23 cellular contexts compared by ENCODE assay signal in genomic region chr6:134691180-134691579, GRCh38.
DNase-seq lines count a peak whose midpoint lies in the region; ATAC-seq and TF ChIP-seq lines count a peak whose summit lies in the region.
"Had no signal": no experiment of that assay in that cellular context is flagged by ENCODE, and none has a peak within 500 bp of the region (broad histone marks: within the 10 kb centered on the region; RNA-seq: fewer than 3 reads in every experiment).

No MANE protein-coding gene starts in this region.

- no peak for TF ChIP-seq RAD21 in SK-N-SH (IDR thresholded peaks at IDR 0.05; ENCODE audit: low read length)

- peak; percentile 65 for ATAC-seq in SK-N-SH treated with all-trans-retinoic acid at 6 μM for 48 hours
- ATAC-seq in stimulated activated naive CD8-positive, alpha-beta T cell treated with anti-CD3 and anti-CD28 coated beads, Interleukin-15, Interleukin-2, amounts not matched to agents 100 U/mL and 50 U/mL, for 24 hours, result no peak
- ATAC-seq: PC-3, T-cell had no signal

- in situ Hi-C loops in brain microvascular endothelial cell (cut with HindIII; ENCODE audit: low pct_ligation_motif_present, low sequenced_read_pairs), result no loop called here

- H3K4me3 ChIP-seq in SK-N-SH (ENCODE audit: low read depth in 2 of 2, low read length in 1 of 2) (no peak overlapping the region), HEK293 (ENCODE audit: low read depth, low read length) (no peak overlapping the region), brain microvascular endothelial cell (ENCODE audit: low read depth, low read length) (no peak overlapping the region)
- H3K4me3 ChIP-seq: BLaER1 treated with 17β-estradiol and CSF1 and Interleukin-3, amounts not matched to agents 10 nM and 100 nM had no signal

- H3K4me1 ChIP-seq in SK-N-SH (ENCODE audit: control insufficient read depth in 1 of 2, insufficient read depth in 2 of 2, low read depth in 1 of 2, low read length in 1 of 2), result peaks cover 0 to 13% of the 10 kb centered on the region in 2 experiments; a peak in 2 of 4 replicates
- H3K4me1 ChIP-seq in HEK293 (ENCODE audit: control insufficient read depth, insufficient read depth, low read length), result no peaks in the 10 kb centered on the region
- H3K4me1 ChIP-seq: BLaER1 treated with 17β-estradiol and CSF1 and Interleukin-3, amounts not matched to agents 10 nM and 100 nM had no signal

- no peaks in the 10 kb centered on the region for H3K27me3 ChIP-seq in SK-N-SH (ENCODE audit: insufficient read depth)
- no peaks in the 10 kb centered on the region for H3K27me3 ChIP-seq in brain microvascular endothelial cell (replicated peaks)
- H3K27me3 ChIP-seq: BLaER1 treated with 17β-estradiol and CSF1 and Interleukin-3, amounts not matched to agents 10 nM and 100 nM had no signal

- no peak overlapping the region for H3K4me2 ChIP-seq in SK-N-SH
- H3K4me2 ChIP-seq: BLaER1 treated with 17β-estradiol and CSF1 and Interleukin-3, amounts not matched to agents 10 nM and 100 nM had no signal

- no peak overlapping the region for H3K9ac ChIP-seq in SK-N-SH
- H3K9ac ChIP-seq: BLaER1 treated with 17β-estradiol and CSF1 and Interleukin-3, amounts not matched to agents 10 nM and 100 nM had no signal

- no peak overlapping the region for H2AFZ ChIP-seq in SK-N-SH (ENCODE audit: low read depth)

- DNase-seq in SK-N-SH (no peak), brain microvascular endothelial cell (peak; percentile 52), SW 1271 (lab: John Stamatoyannopoulos, UW) (no peak), COLO829 (ENCODE audit: low spot score) (no peak)
- no peak for DNase-seq in stimulated activated naive CD8-positive, alpha-beta T cell treated with anti-CD3 and anti-CD28 coated beads, Interleukin-15, Interleukin-2, amounts not matched to agents 100 U/mL and 50 U/mL, for 24 hours
- DNase-seq: 8988T; ACHN; CD4-positive, alpha-beta T cell; COR-L47; KBM-7; MV-4-11; NCI-H1694; NCI-H2107; NCI-H446 treated with DMSO at 0.1 percent for 48 hours; NCI-H526; NCI-H82; NK-92 treated with Interleukin-12 subunit alpha and Interleukin-12 subunit beta, amount 100 ng/mL, for 24 hours; PC-3; T-cell had no signal

- H4K20me1 ChIP-seq in SK-N-SH (ENCODE audit: insufficient read depth), result no peaks in the 10 kb centered on the region
- H4K20me1 ChIP-seq: BLaER1 treated with 17β-estradiol and CSF1 and Interleukin-3, amounts not matched to agents 10 nM and 100 nM had no signal

- H3K79me2 ChIP-seq in SK-N-SH (ENCODE audit: insufficient read depth), result no peaks in the 10 kb centered on the region

- CTCF ChIA-PET in SK-N-SH (lab: Yijun Ruan, JAX), result interaction anchor here (1.3 to 2.8 kb wide), 2 partner anchors 17 to 50 kb away, joined by 4 to 10 read pairs; no protein-coding TSS in a partner anchor
- CTCF ChIA-PET in HEK293 (lab: Yijun Ruan, JAX), result interaction anchor here (0.6 kb wide), 1 partner anchor 32 kb away, joined by 3 read pairs; no protein-coding TSS in a partner anchor

- TF ChIP-seq EP300 in SK-N-SH (IDR thresholded peaks at IDR 0.05; ENCODE audit: borderline replicate concordance in 1 of 2, low read depth in 1 of 2, low read length in 1 of 2), result no peak

- POLR2A ChIA-PET in SK-N-SH (lab: Yijun Ruan, JAX) (no interaction called here), HEK293 (lab: Yijun Ruan, JAX) (interaction anchor here (0.7 kb wide), 2 partner anchors 66 to 739 kb away, joined by 3 to 8 read pairs; no protein-coding TSS in a partner anchor)

- 61% methylated on average over 2 of the region's 2 CpGs for WGBS in SK-N-SH (ENCODE audit: low lambda C conversion rate)

- no peaks in the 10 kb centered on the region for H3F3A ChIP-seq in SK-N-SH (replicated peaks; ENCODE audit: insufficient read depth)

- H3K9me2 ChIP-seq in SK-N-SH, result no peaks in the 10 kb centered on the region

- H3K9me3 ChIP-seq in SK-N-SH (no peaks in the 10 kb centered on the region), HEK293 (ENCODE audit: control insufficient read depth, insufficient read depth, low read depth, low read length) (no peaks in the 10 kb centered on the region)
- H3K9me3 ChIP-seq: BLaER1 treated with 17β-estradiol and CSF1 and Interleukin-3, amounts not matched to agents 10 nM and 100 nM had no signal

- no peak for TF ChIP-seq CTCF in SK-N-SH (IDR thresholded peaks at IDR 0.05)
- TF ChIP-seq CTCF in HEK293 (tag by site-specific recombination; IDR thresholded peaks at IDR 0.05), result no peak
- TF ChIP-seq CTCF in brain microvascular endothelial cell (IDR thresholded peaks at IDR 0.05; ENCODE audit: low read depth, low read length, missing control alignments), result peak; percentile 24

- H3K27ac ChIP-seq in SK-N-SH (ENCODE audit: low read depth in 2 of 2, low read length in 1 of 2), result no peak overlapping the region
- H3K27ac ChIP-seq in HEK293 (ENCODE audit: extremely low read depth, low read depth, low read length), result no peak overlapping the region
- H3K27ac ChIP-seq in brain microvascular endothelial cell, result no peak overlapping the region
- H3K27ac ChIP-seq in temporal lobe (ENCODE audit: low read depth, low read length), result peak overlapping the region; percentile 61
- H3K27ac ChIP-seq: BLaER1 treated with 17β-estradiol and CSF1 and Interleukin-3, amounts not matched to agents 10 nM and 100 nM had no signal

- H3K36me3 ChIP-seq in SK-N-SH (replicated peaks in 1 of 2; ENCODE audit: control insufficient read depth in 1 of 2, insufficient read depth in 2 of 2, low read length in 1 of 2) (no peaks in the 10 kb centered on the region), HEK293 (ENCODE audit: control insufficient read depth in 2 of 2, insufficient read depth in 1 of 2, low read length in 2 of 2) (no peaks in the 10 kb centered on the region), brain microvascular endothelial cell (replicated peaks) (no peaks in the 10 kb centered on the region)
- H3K36me3 ChIP-seq: BLaER1 treated with 17β-estradiol and CSF1 and Interleukin-3, amounts not matched to agents 10 nM and 100 nM had no signal

TF ChIP-seq in SK-N-SH treated with all-trans-retinoic acid at 6 μM for 48 hours, 23 proteins besides CTCF, POLR2A, EP300 and RAD21 (continues in another document):
- no peak for TF ChIP-seq GLIS3 (CRISPR knock-in tag; IDR thresholded peaks at IDR 0.05)
- no peak for TF ChIP-seq CREB5 (CRISPR knock-in tag; IDR thresholded peaks at IDR 0.05; ENCODE audit: low read depth)
- TF ChIP-seq PPARA (CRISPR knock-in tag; IDR thresholded peaks at IDR 0.05; ENCODE audit: borderline replicate concordance), result no peak
- TF ChIP-seq ZNF8 (CRISPR knock-in tag; IDR thresholded peaks at IDR 0.05), result no peak
- no peak for TF ChIP-seq ZC3H10 (CRISPR knock-in tag; IDR thresholded peaks at IDR 0.05)
- TF ChIP-seq TCF4 (CRISPR knock-in tag; IDR thresholded peaks at IDR 0.05; ENCODE audit: borderline replicate concordance), result no peak
- TF ChIP-seq CSDC2 (CRISPR knock-in tag; IDR thresholded peaks at IDR 0.05), result no peak

TF ChIP-seq in SK-N-SH, 30 proteins besides CTCF, POLR2A, EP300 and RAD21 (continues in another document):
- no peak for TF ChIP-seq SIN3A (IDR thresholded peaks at IDR 0.05; ENCODE audit: borderline replicate concordance, low read depth, low read length)
- TF ChIP-seq, protein P1, sequence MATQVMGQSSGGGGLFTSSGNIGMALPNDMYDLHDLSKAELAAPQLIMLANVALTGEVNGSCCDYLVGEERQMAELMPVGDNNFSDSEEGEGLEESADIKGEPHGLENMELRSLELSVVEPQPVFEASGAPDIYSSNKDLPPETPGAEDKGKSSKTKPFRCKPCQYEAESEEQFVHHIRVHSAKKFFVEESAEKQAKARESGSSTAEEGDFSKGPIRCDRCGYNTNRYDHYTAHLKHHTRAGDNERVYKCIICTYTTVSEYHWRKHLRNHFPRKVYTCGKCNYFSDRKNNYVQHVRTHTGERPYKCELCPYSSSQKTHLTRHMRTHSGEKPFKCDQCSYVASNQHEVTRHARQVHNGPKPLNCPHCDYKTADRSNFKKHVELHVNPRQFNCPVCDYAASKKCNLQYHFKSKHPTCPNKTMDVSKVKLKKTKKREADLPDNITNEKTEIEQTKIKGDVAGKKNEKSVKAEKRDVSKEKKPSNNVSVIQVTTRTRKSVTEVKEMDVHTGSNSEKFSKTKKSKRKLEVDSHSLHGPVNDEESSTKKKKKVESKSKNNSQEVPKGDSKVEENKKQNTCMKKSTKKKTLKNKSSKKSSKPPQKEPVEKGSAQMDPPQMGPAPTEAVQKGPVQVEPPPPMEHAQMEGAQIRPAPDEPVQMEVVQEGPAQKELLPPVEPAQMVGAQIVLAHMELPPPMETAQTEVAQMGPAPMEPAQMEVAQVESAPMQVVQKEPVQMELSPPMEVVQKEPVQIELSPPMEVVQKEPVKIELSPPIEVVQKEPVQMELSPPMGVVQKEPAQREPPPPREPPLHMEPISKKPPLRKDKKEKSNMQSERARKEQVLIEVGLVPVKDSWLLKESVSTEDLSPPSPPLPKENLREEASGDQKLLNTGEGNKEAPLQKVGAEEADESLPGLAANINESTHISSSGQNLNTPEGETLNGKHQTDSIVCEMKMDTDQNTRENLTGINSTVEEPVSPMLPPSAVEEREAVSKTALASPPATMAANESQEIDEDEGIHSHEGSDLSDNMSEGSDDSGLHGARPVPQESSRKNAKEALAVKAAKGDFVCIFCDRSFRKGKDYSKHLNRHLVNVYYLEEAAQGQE (IDR thresholded peaks at IDR 0.05; ENCODE audit: low read depth, low read length), result no peak

TF ChIP-seq in HEK293, 187 proteins besides CTCF, POLR2A, EP300 and RAD21:
- TF ChIP-seq KLF8 (tag by site-specific recombination; IDR thresholded peaks at IDR 0.05) (no peak), TRIM28 (IDR thresholded peaks at IDR 0.05; ENCODE audit: borderline replicate concordance, low read length) (no peak), ZSCAN16 (tag by site-specific recombination; IDR thresholded peaks at IDR 0.05) (no peak), ZNF239 (tag by site-specific recombination; IDR thresholded peaks at IDR 0.05) (no peak), ZNF366 (tag by site-specific recombination; conservative IDR thresholded peaks at IDR 0.05) (0 out of 2 replicates have a peak, but pooled peaks have one; percentile 21), KLF17 (tag by site-specific recombination; IDR thresholded peaks at IDR 0.05) (no peak), ZNF214 (tag by site-specific recombination; IDR thresholded peaks at IDR 0.05; ENCODE audit: borderline replicate concordance) (no peak), ZNF510 (tag by site-specific recombination; IDR thresholded peaks at IDR 0.05; ENCODE audit: insufficient replicate concordance) (no peak)
